ENCODE assay signal across 8 cellular contexts in the genomic region with DNA sequence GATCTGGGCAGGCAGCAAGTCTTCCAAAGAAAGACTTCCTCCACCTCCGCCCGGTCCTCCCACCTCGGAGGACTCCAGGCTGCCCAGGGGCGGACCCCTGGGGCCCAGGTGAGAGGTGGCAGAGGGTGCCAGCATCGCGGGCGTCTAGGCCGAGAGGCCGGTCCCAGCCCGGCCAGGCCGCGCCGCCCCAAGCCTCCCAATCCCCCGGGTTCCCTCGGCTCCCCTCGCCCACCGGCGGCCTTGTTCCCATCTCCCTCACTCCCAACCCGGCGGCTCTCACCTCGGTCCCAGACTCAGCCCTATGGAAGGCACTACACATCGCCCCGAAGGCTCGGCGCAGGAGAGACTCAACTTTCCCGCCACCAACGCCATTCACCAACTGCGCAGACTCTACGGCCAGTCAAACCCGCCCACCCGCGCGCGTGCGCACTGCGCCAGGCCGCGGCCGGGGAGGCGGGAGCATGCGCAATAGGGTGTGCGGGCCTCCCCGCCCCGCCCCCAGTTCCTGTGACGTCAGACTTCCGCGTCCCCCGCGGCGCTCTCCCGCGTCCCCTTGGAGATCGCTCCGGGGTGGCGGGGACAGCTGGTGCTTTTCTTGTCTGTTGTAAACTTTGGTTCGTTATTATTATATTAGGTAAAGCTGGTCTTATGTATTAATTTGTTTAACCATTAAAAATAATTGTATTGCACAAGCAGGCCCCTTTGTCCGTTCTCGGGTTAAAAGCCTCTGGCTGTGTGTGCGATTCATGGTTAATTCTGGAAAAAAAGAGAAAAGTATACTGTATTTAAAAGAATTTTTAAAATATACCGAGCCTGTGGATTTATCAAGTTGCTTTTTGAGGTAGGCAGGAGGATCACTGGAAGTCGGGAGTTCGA. TPM values are rescaled to one million over a fixed set of nuclear protein-coding genes. Genes with fewer than 3 reads are reported as not detected.
DNase-seq lines count a peak whose midpoint lies in the region; ATAC-seq and TF ChIP-seq lines count a peak whose summit lies in the region.

A gene (minus strand): TSS at position 381 of the 876 bp plus-strand sequence. CDS start 62 bp downstream, at position 319.

- no peaks in the 10 kb centered on the region for H3K9me3 ChIP-seq in aorta (ENCODE audit: control insufficient read depth, low read length)

- DNase-seq in NCI-H187 treated with DMSO at 0.1 percent for 48 hours (lab: John Stamatoyannopoulos, UW) (peak; percentile 79), T-helper 2 cell (peak; percentile 89 to 96 (median 93)), anterior cingulate cortex (lab: John Stamatoyannopoulos, UW) (peak; percentile 45 to 95 (median 87)), hepatic stellate cell (ENCODE audit: low spot score) (peak; percentile 99), putamen (ENCODE audit: low spot score) (peak; percentile 92), aorta (peak; percentile 93 to 97)

- H3K4me1 ChIP-seq in aorta (ENCODE audit: control insufficient read depth in 1 of 2, insufficient read depth in 2 of 2, low read length in 2 of 2) = no peaks in the 10 kb centered on the region

- 3 to 4% methylated on average over 57 to 62 of the region's 62 CpGs for WGBS in aorta, 2 donors

- peak; percentile 90 for ATAC-seq in GM18505 (IDR thresholded peaks at IDR 0.05; ENCODE audit: unreplicated experiment)
- peak; percentile 91 for ATAC-seq in HG02970 (IDR thresholded peaks at IDR 0.05; ENCODE audit: low FRiP score, unreplicated experiment)
- peak; percentile 99 for ATAC-seq in aorta (ENCODE audit: low FRiP score)

- peak within 1 kb of the TSS; percentile 57 to 65 for H3K4me3 ChIP-seq in aorta (ENCODE audit: low read length in 2 of 2)

- no peaks in the 10 kb centered on the region for H3K36me3 ChIP-seq in aorta (ENCODE audit: control insufficient read depth in 1 of 2, insufficient read depth in 2 of 2, low read length in 1 of 2)

- H3K27me3 ChIP-seq in aorta (ENCODE audit: control insufficient read depth in 1 of 2, insufficient read depth in 2 of 2, low read length in 1 of 2) = no peaks in the 10 kb centered on the region

- no peak within 1 kb of the TSS for H3K27ac ChIP-seq in aorta (ENCODE audit: low read depth in 1 of 2, low read length in 2 of 2)

- intact Hi-C loops in aorta (cut with DNase I) = loop anchor here (5.0 to 10.0 kb wide), 3 partner anchors 81 to 331 kb away; a partner anchor contains a TSS

- TF ChIP-seq POLR2A in GM18505 (IDR thresholded peaks at IDR 0.05; ENCODE audit: borderline replicate concordance, extremely low read depth, insufficient read depth, insufficient read length) = peak; percentile 98

RNA-seq across cellular contexts. Expression of the gene that starts here (rescaled TPM):
- under 1 TPM; 0.19 to 0.57 TPM for total RNA-seq in aorta
- polyA plus RNA-seq in aorta = under 1 TPM in 1 of 2 donors, not detected in 1; 0.13 TPM

Comparison
In these comparisons a context has a peak if more than half of its experiments do, and no peak if none do; other contexts are left out.
1. Peak in DNase-seq, ATAC-seq and H3K4me3 ChIP-seq in aorta; RNA of the gene not detected or under 1 TPM.